ENCODE assay signal across 9 cellular contexts in the genomic region with DNA sequence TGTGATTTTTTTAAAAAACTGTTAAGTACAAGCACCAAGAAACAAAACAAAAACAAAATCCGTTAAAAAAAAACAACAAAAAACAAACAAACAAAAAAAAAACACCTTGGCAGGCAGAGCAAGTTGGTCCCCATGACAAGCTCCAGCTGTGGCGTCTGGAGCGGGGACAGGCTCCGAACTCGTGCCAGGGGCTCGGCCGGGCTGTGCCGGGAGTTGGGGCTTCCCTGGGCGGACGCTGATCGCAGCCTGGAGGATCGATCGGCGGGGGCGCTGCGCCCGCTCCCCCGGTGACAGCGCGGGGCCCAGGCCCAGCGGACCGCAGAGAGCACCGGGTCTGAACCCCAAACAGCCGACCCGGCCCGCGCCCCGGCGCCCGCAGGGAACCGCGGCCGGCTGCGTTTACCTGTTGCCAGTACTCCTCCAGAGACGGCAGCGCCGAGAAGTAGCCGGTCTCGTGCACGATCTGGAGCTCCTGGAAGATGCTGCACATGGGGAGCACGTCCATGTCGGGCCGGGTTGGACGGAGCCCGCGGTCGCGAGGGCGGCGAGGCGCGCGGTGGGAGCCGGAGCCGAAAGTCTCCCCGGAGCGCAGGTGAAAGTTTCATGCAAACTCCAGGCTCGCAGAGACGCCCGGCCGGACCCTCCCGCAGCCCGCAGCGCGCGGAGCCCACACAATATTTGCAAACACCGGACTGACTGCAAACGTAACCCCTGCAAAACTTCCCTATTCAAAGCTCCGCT. TPM values are rescaled to one million over a fixed set of nuclear protein-coding genes. Genes with fewer than 3 reads are reported as not detected.
A peak's percentile ranks its signal among the peaks of the same experiment; 100 is the strongest.
DNase-seq lines count a peak whose midpoint lies in the region; ATAC-seq, FAIRE-seq and TF ChIP-seq lines count a peak whose summit lies in the region.
"Had no signal": no experiment of that assay in that cellular context is flagged by ENCODE, and none has a peak within 500 bp of the region (broad histone marks: within the 10 kb centered on the region; RNA-seq: fewer than 3 reads in every experiment).

A gene (minus strand): TSS at position 700 of the 741 bp plus-strand sequence. CDS start 195 bp downstream, at position 505.

- H3K4me1 Mint-ChIP-seq in CD14-positive monocyte (peaks cover 39% of the 10 kb centered on the region), neural progenitor cell (peaks cover 37% of the 10 kb centered on the region)

- FAIRE-seq in GM19239 (lab: Jason Lieb, UNC) = no peak
- FAIRE-seq in frontal cortex (lab: Jason Lieb, UNC) = no peak
- FAIRE-seq: TTC549 had no signal

- H3K27me3 ChIP-seq in neural progenitor cell = peaks cover 18% of the 10 kb centered on the region

- H3K9me3 Mint-ChIP-seq in CD14-positive monocyte = peaks cover under 1 to 15% (median 2%) of the 10 kb centered on the region in 7 donors
- peaks cover 7% of the 10 kb centered on the region for H3K9me3 Mint-ChIP-seq in neural progenitor cell

- DNase-seq in CD14-positive monocyte (ENCODE audit: low spot score) (no peak), GM19239 (ENCODE audit: insufficient read length, low spot score) (peak; percentile 48), frontal cortex (ENCODE audit: low spot score in 2 of 2) (peak in 1 of 2 donors; percentile 63), neural progenitor cell (ENCODE audit: low spot score) (peak; percentile 67), middle frontal gyrus (ENCODE audit: extremely low spot score, low spot score) (no peak)
- DNase-seq in activated CD8-positive, alpha-beta memory T cell treated with anti-CD3 and anti-CD28 coated beads, Interleukin-2, amount 50 U/mL, for 4 hours = peak; percentile 54
- DNase-seq in effector CD4-positive, alpha-beta T cell = no peak

- H3K4me3 Mint-ChIP-seq in CD14-positive monocyte (peak within 1 kb of the TSS; percentile 94 to 96), neural progenitor cell (peak within 1 kb of the TSS; percentile 97)

- ATAC-seq in HG03575 (IDR thresholded peaks at IDR 0.05; ENCODE audit: extremely low read depth, insufficient number of reproducible peaks, low FRiP score, unreplicated experiment) = peak; percentile 17

- H2AFZ ChIP-seq in neural progenitor cell (replicated peaks) = no peak within 1 kb of the TSS

- peaks cover 51% of the 10 kb centered on the region for H3K79me2 ChIP-seq in neural progenitor cell (ENCODE audit: low read depth)

- peaks cover 17% of the 10 kb centered on the region for H3F3A ChIP-seq in neural progenitor cell (ENCODE audit: low read depth)

- H3K4me2 ChIP-seq in neural progenitor cell = peak within 1 kb of the TSS; percentile 92

- no peaks in the 10 kb centered on the region for H3K9me3 ChIP-seq in neural progenitor cell (ENCODE audit: low read depth)

- no peaks in the 10 kb centered on the region for H3K36me3 ChIP-seq in neural progenitor cell

- peaks cover 18% of the 10 kb centered on the region for H3K4me1 ChIP-seq in neural progenitor cell

- H4K20me1 ChIP-seq in neural progenitor cell (ENCODE audit: low read depth) = peaks cover 44% of the 10 kb centered on the region

- H3K27ac Mint-ChIP-seq in CD14-positive monocyte (peak within 1 kb of the TSS; percentile 97 to 100 (median 99)), neural progenitor cell (peak within 1 kb of the TSS; percentile 99)

- peak within 1 kb of the TSS; percentile 98 for H3K27ac ChIP-seq in neural progenitor cell

- TF ChIP-seq CTCF in CD14-positive monocyte (IDR thresholded peaks at IDR 0.05) (no peak), neural progenitor cell (IDR thresholded peaks at IDR 0.05) (no peak)

- intact Hi-C loops in CD14-positive monocyte (cut with micrococcal nuclease) = loop anchor here (1.0 to 10.0 kb wide), 7 partner anchors 21 to 870 kb away; no protein-coding TSS in a partner anchor

- peaks cover under 1 to 8% (median 3%) of the 10 kb centered on the region in 3 donors for H3K27me3 Mint-ChIP-seq in CD14-positive monocyte (ENCODE audit: low read depth in 3 of 3)
- H3K27me3 Mint-ChIP-seq in neural progenitor cell (ENCODE audit: insufficient read depth, low read depth) = peaks cover 19% of the 10 kb centered on the region

- H3K4me3 ChIP-seq in neural progenitor cell = peak within 1 kb of the TSS; percentile 87

- peak within 1 kb of the TSS; percentile 98 for H3K9ac ChIP-seq in neural progenitor cell

- H3K36me3 Mint-ChIP-seq in CD14-positive monocyte = peaks cover 43 to 52% of the 10 kb centered on the region in 2 donors
- H3K36me3 Mint-ChIP-seq in neural progenitor cell = peaks cover 24% of the 10 kb centered on the region

RNA-seq across cellular contexts. Expression of the gene that starts here (rescaled TPM):
- 100 to 1,000 TPM; 499 to 510 TPM for polyA plus RNA-seq in CD14-positive monocyte
- total RNA-seq in frontal cortex (67.3 TPM), neural progenitor cell (ENCODE audit: low replicate concordance) (8.7 and 11.9 TPM in 2 replicates)

Comparison
In these comparisons a context has a peak if more than half of its experiments do, and no peak if none do; other contexts are left out.
1. DNase-seq: peak in GM19239 (single experiment), activated CD8-positive, alpha-beta memory T cell treated with anti-CD3 and anti-CD28 coated beads, Interleukin-2, amount 50 U/mL, for 4 hours (single experiment) and neural progenitor cell (single experiment); none in CD14-positive monocyte (single experiment), effector CD4-positive, alpha-beta T cell (single experiment) and middle frontal gyrus (single experiment).